ENCODE assay signal across 21 cellular contexts in genomic region chr2:172375247-172375646, GRCh38. TPM values are rescaled to one million over a fixed set of nuclear protein-coding genes. Genes with fewer than 3 reads are reported as not detected.
DNase-seq lines count a peak whose midpoint lies in the region; ATAC-seq and TF ChIP-seq lines count a peak whose summit lies in the region.
"Had no signal": no experiment of that assay in that cellular context is flagged by ENCODE, and none has a peak within 500 bp of the region (broad histone marks: within the 10 kb centered on the region; RNA-seq: fewer than 3 reads in every experiment).

No MANE protein-coding gene starts in this region.

- peaks cover 50% of the 10 kb centered on the region for H3K4me1 Mint-ChIP-seq in Calu3 (ENCODE audit: low read depth, unreplicated experiment)
- H3K4me1 Mint-ChIP-seq: activated naive CD4-positive, alpha-beta T cell treated with anti-CD3 and anti-CD28 coated beads, Interleukin-2, amount 50 U/mL, for 24 hours had no signal

- peaks cover 0 to 2% of the 10 kb centered on the region in 2 donors for H3K9me3 ChIP-seq in muscle layer of duodenum (ENCODE audit: control insufficient read depth in 1 of 2, low read length in 2 of 2)

- peak overlapping the region; percentile 29 for H3K27ac ChIP-seq in muscle layer of duodenum (ENCODE audit: low read length)
- H3K27ac ChIP-seq: SJSA1 had no signal

- no peaks in the 10 kb centered on the region for H3K27me3 ChIP-seq in muscle layer of duodenum (ENCODE audit: low read depth, low read length)
- H3K27me3 ChIP-seq: SJSA1 had no signal

- H3K4me3 Mint-ChIP-seq in Calu3 (ENCODE audit: low read depth, unreplicated experiment): peak overlapping the region; percentile 50
- H3K4me3 Mint-ChIP-seq: activated naive CD4-positive, alpha-beta T cell treated with anti-CD3 and anti-CD28 coated beads, Interleukin-2, amount 50 U/mL, for 24 hours; activated T-cell treated with anti-CD3 and anti-CD28 coated beads, Interleukin-2, amount 50 U/mL, for 72 hours; CD8-positive, alpha-beta T cell; IgD-negative memory B cell; memory B cell; neural crest cell; type B pancreatic cell had no signal

- no peaks in the 10 kb centered on the region for H3K9me3 Mint-ChIP-seq in Calu3 (ENCODE audit: low read depth, unreplicated experiment)
- H3K9me3 Mint-ChIP-seq: activated naive CD4-positive, alpha-beta T cell treated with anti-CD3 and anti-CD28 coated beads, Interleukin-2, amount 50 U/mL, for 24 hours; memory B cell had no signal

- CTCF ChIA-PET in Calu3 (lab: Charles Lee): interaction anchor here (0.7 kb wide), 1 partner anchor 106 kb away, joined by 3 read pairs; no protein-coding TSS in a partner anchor

- TF ChIP-seq CTCF in Calu3 (IDR thresholded peaks at IDR 0.05; ENCODE audit: unreplicated experiment): no peak

- H3K27me3 Mint-ChIP-seq in Calu3 (ENCODE audit: unreplicated experiment): no peaks in the 10 kb centered on the region

- intact Hi-C loops in Calu3 (cut with micrococcal nuclease; ENCODE audit: unreplicated experiment): no loop called here

- H3K4me1 ChIP-seq in muscle layer of duodenum (ENCODE audit: control insufficient read depth in 1 of 2, insufficient read depth in 2 of 2, low read length in 2 of 2): no peaks in the 10 kb centered on the region

- H3K36me3 Mint-ChIP-seq in Calu3 (ENCODE audit: insufficient read depth, unreplicated experiment): peaks cover 7% of the 10 kb centered on the region
- H3K36me3 Mint-ChIP-seq: activated naive CD4-positive, alpha-beta T cell treated with anti-CD3 and anti-CD28 coated beads, Interleukin-2, amount 50 U/mL, for 24 hours; CD8-positive, alpha-beta T cell had no signal

- H3K4me3 ChIP-seq in muscle layer of duodenum (ENCODE audit: low read depth in 1 of 2, low read length in 2 of 2): no peak overlapping the region
- H3K4me3 ChIP-seq: SJSA1 had no signal

- H3K27ac Mint-ChIP-seq in Calu3 (ENCODE audit: unreplicated experiment): peak overlapping the region; percentile 85
- H3K27ac Mint-ChIP-seq: activated naive CD4-positive, alpha-beta T cell treated with anti-CD3 and anti-CD28 coated beads, Interleukin-2, amount 50 U/mL, for 24 hours; activated T-cell treated with anti-CD3 and anti-CD28 coated beads, Interleukin-2, amount 50 U/mL, for 72 hours; CD8-positive, alpha-beta T cell; IgD-negative memory B cell; memory B cell; type B pancreatic cell had no signal

- DNase-seq in Calu3 (peak; percentile 9), NOMO-1 treated with DMSO at 0.1 percent for 48 hours (lab: John Stamatoyannopoulos, UW; ENCODE audit: unreplicated experiment) (peak; percentile 49), GDM1 (lab: John Stamatoyannopoulos, UW) (no peak), NCI-H1092 (lab: John Stamatoyannopoulos, UW) (no peak)
- DNase-seq in stimulated activated naive CD4-positive, alpha-beta T cell treated with Interleukin-2 at 50 U/mL for 16 hours (lab: John Stamatoyannopoulos, UW): no peak
- no peak for DNase-seq in stimulated activated CD4-positive, alpha-beta T cell treated with anti-CD3 and anti-CD28 coated beads, Interleukin-4, amount 100 ng/mL, for 4 hours
- DNase-seq: activated T-cell treated with anti-CD3 and anti-CD28 coated beads, Interleukin-2, amount 50 U/mL, for 72 hours; CD8-positive, alpha-beta T cell; NCI-H1092 treated with DMSO at 0.1 percent for 48 hours; NCI-H524; stimulated activated CD4-positive, alpha-beta T cell treated with anti-CD3 and anti-CD28 coated beads, Interleukin-15, amount 100 ng/mL, for 24 hours; stimulated activated naive CD8-positive, alpha-beta T cell treated with anti-CD3 and anti-CD28 coated beads, Interleukin-15, Interleukin-2, amounts not matched to agents 100 U/mL and 50 U/mL, for 24 hours had no signal

- BruUV-seq in Calu3 (replicated peaks; lab: Mats Ljungman, UMichigan): no TSS peak

- ATAC-seq in esophagus mucosa: peak; percentile 46
- ATAC-seq: activated CD4-positive, CD25-positive, alpha-beta regulatory T cell treated with anti-CD3 and anti-CD28 coated beads, Interleukin-2, amount 50 U/mL, for 24 hours; activated T-cell treated with anti-CD3 and anti-CD28 coated beads, Interleukin-2, amount 50 U/mL, for 72 hours; CD8-positive, alpha-beta T cell; stimulated activated naive CD8-positive, alpha-beta T cell treated with anti-CD3 and anti-CD28 coated beads, Interleukin-15, Interleukin-2, amounts not matched to agents 100 U/mL and 50 U/mL, for 24 hours had no signal

- H3K36me3 ChIP-seq in muscle layer of duodenum (ENCODE audit: control insufficient read depth in 1 of 2, insufficient read depth in 2 of 2, low read length in 2 of 2): no peaks in the 10 kb centered on the region
- H3K36me3 ChIP-seq: SJSA1 had no signal

RNA-seq across cellular contexts. Expression of gene ITGA6, which starts 52.1 kb away (rescaled TPM):
- total RNA-seq in Calu3 (2022) (242 and 270 TPM in 2 replicates), esophagus mucosa (65.2 TPM)

Comparison
In these comparisons a context has a peak if more than half of its experiments do, and no peak if none do; other contexts are left out.
1. DNase-seq: peak in Calu3 (single experiment) and NOMO-1 treated with DMSO at 0.1 percent for 48 hours (single experiment); none in stimulated activated naive CD4-positive, alpha-beta T cell treated with Interleukin-2 at 50 U/mL for 16 hours (single experiment), GDM1 (single experiment), stimulated activated CD4-positive, alpha-beta T cell treated with anti-CD3 and anti-CD28 coated beads, Interleukin-4, amount 100 ng/mL, for 4 hours (0 of 2) and NCI-H1092 (single experiment).